ENCODE assay signal across 27 cellular contexts in genomic region chr13:82467626-82468025, GRCh38.
"Had no signal": no experiment of that assay in that cellular context is flagged by ENCODE, and none has a peak within 500 bp of the region (broad histone marks: within the 10 kb centered on the region; RNA-seq: fewer than 3 reads in every experiment).

No MANE protein-coding gene starts in this region.

- DNase-seq: cortex of kidney; effector memory CD8-positive, alpha-beta T cell; foreskin fibroblast; heart left ventricle; kidney; mesenchymal stem cell; mucosa of descending colon; naive B cell; right lobe of liver; stimulated activated CD4-positive, alpha-beta T cell treated with anti-CD3 and anti-CD28 coated beads, Interleukin-12 subunit alpha, Interleukin-12 subunit beta, amount 100 ng/mL, for 4 hours; stimulated activated CD4-positive, alpha-beta T cell treated with anti-CD3 and anti-CD28 coated beads, Interleukin-1b, Interleukin-23, amount 100 ng/mL, for 48 hours; stimulated activated CD4-positive, alpha-beta T cell treated with anti-CD3 and anti-CD28 coated beads, Interleukin-4, amount 100 ng/mL, for 1 hour; stimulated activated CD8-positive, alpha-beta memory T cell treated with anti-CD3 and anti-CD28 coated beads, Interleukin-4, amount 100 ng/mL, for 48 hours; stimulated activated naive CD4-positive, alpha-beta T cell; stimulated activated naive CD8-positive, alpha-beta T cell treated with anti-CD3 and anti-CD28 coated beads, Interleukin-15, amount 100 ng/mL, for 72 hours; thyroid gland; trophoblast cell had no signal

- H3K27ac ChIP-seq: epithelial cell of prostate, gastroesophageal sphincter, heart left ventricle, hepatocyte, neutrophil, parathyroid adenoma, right lobe of liver, thyroid gland, vagina had no signal

- H3K36me3 ChIP-seq: gastroesophageal sphincter, heart left ventricle, neutrophil, right lobe of liver, thyroid gland, vagina had no signal

- H3K27me3 ChIP-seq: gastroesophageal sphincter, heart left ventricle, hepatocyte, neutrophil, right lobe of liver, thyroid gland, vagina had no signal

- ATAC-seq: effector memory CD8-positive, alpha-beta T cell; esophagus mucosa; gastroesophageal sphincter; heart left ventricle; left lobe of liver; mucosa of descending colon; natural killer cell treated with Interleukin-12 subunit alpha and Interleukin-12 subunit beta and Interleukin-15 and Interleukin-18, amount 100 ng/mL, for 72 hours; right lobe of liver; stimulated activated naive CD8-positive, alpha-beta T cell treated with anti-CD3 and anti-CD28 coated beads, Interleukin-15, amount 100 ng/mL, for 72 hours had no signal

- H3K4me1 ChIP-seq: gastroesophageal sphincter, heart left ventricle, parathyroid adenoma, right lobe of liver, thyroid gland, vagina had no signal

- H3K4me3 ChIP-seq: gastroesophageal sphincter, heart left ventricle, hepatocyte, mucosa of descending colon, right lobe of liver, smooth muscle cell, thyroid gland, vagina had no signal

- H3K9me3 ChIP-seq: gastroesophageal sphincter, neutrophil, right lobe of liver, thyroid gland, vagina had no signal
